8 cellular contexts compared by ENCODE assay signal in genomic region chr19:43526884-43527859, GRCh38.
DNase-seq lines count a peak whose midpoint lies in the region; ATAC-seq and TF ChIP-seq lines count a peak whose summit lies in the region.

Gene ETHE1, minus strand, starts transcription at chr19:43527201. Its CDS starts 24 bp downstream, at chr19:43527177.

- peak within 1 kb of the TSS; percentile 94 for H3K4me3 ChIP-seq in choroid plexus epithelial cell (ENCODE audit: low read depth, low read length)

- in situ Hi-C loops in GM13976 (cut with MboI; ENCODE audit: low sequenced_read_pairs, unreplicated experiment), result no loop called here

- TF ChIP-seq CTCF in GM13976 (IDR thresholded peaks at IDR 0.05; ENCODE audit: borderline replicate concordance, control extremely low read depth, extremely low read depth, insufficient read depth, missing control alignments) (no peak), choroid plexus epithelial cell (conservative IDR thresholded peaks at IDR 0.05; ENCODE audit: low read depth, low read length) (no peak)

- DNase-seq in GM13976 (ENCODE audit: low spot score) (peak; percentile 90), NCI-H446 treated with DMSO at 0.1 percent for 48 hours (lab: John Stamatoyannopoulos, UW) (peak; percentile 13), choroid plexus epithelial cell (ENCODE audit: low read depth) (peak; percentile 32), kidney glomerular epithelial cell (lab: John Stamatoyannopoulos, UW) (peak; percentile 63)
- peak; percentile 51 for DNase-seq in activated CD4-positive, alpha-beta T cell treated with anti-CD3 and anti-CD28 coated beads for 1 hour
- peak; percentile 40 to 66 for DNase-seq in stimulated activated CD4-positive, alpha-beta T cell treated with anti-CD3 and anti-CD28 coated beads, Interleukin-15, amount 100 ng/mL, for 1 hour (ENCODE audit: low read depth in 1 of 2, low spot score in 1 of 2)

- ATAC-seq in HG02798 (IDR thresholded peaks at IDR 0.05; ENCODE audit: poor library complexity, unreplicated experiment) (peak; percentile 78), HG03565 (IDR thresholded peaks at IDR 0.05; ENCODE audit: unreplicated experiment) (no peak)

Comparison
In these comparisons a context has a peak if more than half of its experiments do, and no peak if none do; other contexts are left out.
1. DNase-seq: peak in every context shown above with its lines; median percentile 90 in GM13976; 63 in kidney glomerular epithelial cell; 53 in stimulated activated CD4-positive, alpha-beta T cell treated with anti-CD3 and anti-CD28 coated beads, Interleukin-15, amount 100 ng/mL, for 1 hour; 51 in activated CD4-positive, alpha-beta T cell treated with anti-CD3 and anti-CD28 coated beads for 1 hour; 32 in choroid plexus epithelial cell; 13 in NCI-H446 treated with DMSO at 0.1 percent for 48 hours.